ENCODE assay signal across 13 cellular contexts in genomic region chr12:120388711-120389431, GRCh38. TPM values are rescaled to one million over a fixed set of nuclear protein-coding genes. Genes with fewer than 3 reads are reported as not detected.
DNase-seq lines count a peak whose midpoint lies in the region; ATAC-seq and TF ChIP-seq lines count a peak whose summit lies in the region.
"Had no signal": no experiment of that assay in that cellular context is flagged by ENCODE, and none has a peak within 500 bp of the region (broad histone marks: within the 10 kb centered on the region; RNA-seq: fewer than 3 reads in every experiment).

No MANE protein-coding gene starts in this region.

- peak in 1 of 2 donors; percentile 34 for ATAC-seq in right cardiac atrium
- ATAC-seq in HG02852 (IDR thresholded peaks at IDR 0.05; ENCODE audit: unreplicated experiment) = no peak
- ATAC-seq: PC-3 had no signal

- TF ChIP-seq CTCF in transverse colon (IDR thresholded peaks at IDR 0.05) = no peak

- H3K4me3 ChIP-seq in right cardiac atrium (ENCODE audit: low read length) (peak overlapping the region; percentile 8), transverse colon (no peak overlapping the region)

- no peaks in the 10 kb centered on the region for H3K27me3 ChIP-seq in right cardiac atrium (ENCODE audit: control insufficient read depth, insufficient read depth)
- H3K27me3 ChIP-seq in transverse colon = peaks cover 18% of the 10 kb centered on the region

- 10% methylated on average over 23 of the region's 23 CpGs for WGBS in right cardiac atrium
- 0 to 23% methylated on average over 1 to 23 of the region's 23 CpGs for WGBS in transverse colon (ENCODE audit: low coverage in 1 of 2), 2 donors

- H3K4me1 ChIP-seq in right cardiac atrium (ENCODE audit: control insufficient read depth, insufficient read depth, low read length) = no peaks in the 10 kb centered on the region
- H3K4me1 ChIP-seq in transverse colon = peaks cover 0 to 6% (median under 1%) of the 10 kb centered on the region in 4 donors

- TF ChIP-seq POLR2A in transverse colon (IDR thresholded peaks at IDR 0.05) = no peak

- no peak for DNase-seq in right cardiac atrium
- DNase-seq in cardiac septum (ENCODE audit: low spot score) = no peak
- peak; percentile 36 for DNase-seq in SW480 (ENCODE audit: low spot score)
- peak; percentile 77 for DNase-seq in iPS-NIHi7 (ENCODE audit: extremely low spot score)
- DNase-seq in transverse colon = no peak
- DNase-seq in CD1c-positive myeloid dendritic cell (ENCODE audit: extremely low spot score) = no peak
- no peak for DNase-seq in KG1 (lab: John Stamatoyannopoulos, UW)
- DNase-seq: activated gamma-delta T cell; effector memory CD4-positive, alpha-beta T cell; PC-3 had no signal

- H3K9me3 ChIP-seq in right cardiac atrium (ENCODE audit: control insufficient read depth, low read length) (no peaks in the 10 kb centered on the region), transverse colon (no peaks in the 10 kb centered on the region)

- no peak for TF ChIP-seq EP300 in transverse colon (IDR thresholded peaks at IDR 0.05; ENCODE audit: low read depth)

- no peaks in the 10 kb centered on the region for H3K36me3 ChIP-seq in transverse colon

- intact Hi-C loops in right cardiac atrium (cut with DNase I) (no loop called here), cardiac septum (cut with DNase I) (no loop called here), transverse colon (cut with DNase I; ENCODE audit: low total_unique reads) (no loop called here)

- no peak overlapping the region for H3K27ac ChIP-seq in right cardiac atrium (ENCODE audit: low read length)
- no peak overlapping the region for H3K27ac ChIP-seq in transverse colon
- H3K27ac ChIP-seq: KMS-11, VCaP had no signal

- in situ Hi-C loops in transverse colon (cut with MboI; ENCODE audit: low pct_ligation_motif_present in 1 of 4, low pct_unique_long_range_greater_than_20kb in 1 of 4, low sequenced_read_pairs in 3 of 4) = no loop called here

RNA-seq across cellular contexts. Expression of gene MSI1, which starts 19.9 kb away (rescaled TPM):
- total RNA-seq in right cardiac atrium (10 to 100 TPM in 1 of 4 donors, 1 to 10 TPM in 3; 3.0 to 10.7 (median 5.1) TPM), cardiac septum (9.7 TPM), transverse colon (1 to 10 TPM in 1 of 4 donors, under 1 TPM in 1, not detected in 2; 0.82 to 7.5 TPM)
- 2.1 TPM for polyA plus RNA-seq in right cardiac atrium
- total RNA-seq: PC-3 had no signal

RNA-seq across cellular contexts. Expression of gene COX6A1, which starts 49.0 kb away (rescaled TPM):
- total RNA-seq in right cardiac atrium = 100 to 1,000 TPM; 132 to 197 (median 183) TPM
- polyA plus RNA-seq in right cardiac atrium = 553 TPM
- total RNA-seq in cardiac septum = 232 TPM
- 1,000 to 10,000 TPM in 2 of 4 donors, 100 to 1,000 TPM in 2; 469 to 1,865 (median 1,048) TPM for total RNA-seq in transverse colon

RNA-seq across cellular contexts. Expression of gene TRIAP1, which starts 57.3 kb away (rescaled TPM):
- total RNA-seq in right cardiac atrium (10 to 100 TPM; 11.5 to 16.2 (median 12.8) TPM), cardiac septum (11.9 TPM), transverse colon (10 to 100 TPM in 3 of 4 donors, 1 to 10 TPM in 1; 7.2 to 20.9 (median 11.9) TPM)
- polyA plus RNA-seq in right cardiac atrium = 16.8 TPM

RNA-seq across cellular contexts. Expression of gene GATC, which starts 57.4 kb away (rescaled TPM):
- 10 to 100 TPM; 14.1 to 16.2 (median 15.5) TPM for total RNA-seq in right cardiac atrium
- polyA plus RNA-seq in right cardiac atrium = 7.2 TPM
- total RNA-seq in cardiac septum = 12.9 TPM
- total RNA-seq in transverse colon = 10 to 100 TPM; 15.5 to 21.6 (median 19.2) TPM

Comparison
In these comparisons a context has a peak if more than half of its experiments do, and no peak if none do; other contexts are left out.
1. DNase-seq: peak in SW480 (single experiment) and iPS-NIHi7 (single experiment); none in right cardiac atrium (0 of 3), cardiac septum (single experiment), transverse colon (single experiment), CD1c-positive myeloid dendritic cell (single experiment) and KG1 (single experiment).